ENCODE assay signal across 8 cellular contexts in genomic region chr15:32615051-32615870, GRCh38.
A peak's percentile ranks its signal among the peaks of the same experiment; 100 is the strongest.
DNase-seq lines count a peak whose midpoint lies in the region; ATAC-seq and TF ChIP-seq lines count a peak whose summit lies in the region.
"Not testable (repeated sequence)": the region's sequence is repeated elsewhere in the genome, so short reads cannot be mapped to it uniquely, and the experiment has no call there.

Gene ARHGAP11A, plus strand, starts transcription at chr15:32615504. Its CDS starts 708 bp downstream, at chr15:32616212.

- DNase-seq in AG09309 (ENCODE audit: low read depth) (peak; percentile 48), fibroblast of gingiva (ENCODE audit: low read depth) (peak; percentile 93), middle frontal gyrus (ENCODE audit: extremely low spot score, low spot score) (peak; percentile 84)
- peak; percentile 93 for DNase-seq in activated effector memory CD4-positive, alpha-beta T cell treated with anti-CD3 and anti-CD28 coated beads, Interleukin-2, amount 50 U/mL, for 16 hours
- DNase-seq in stimulated activated CD4-positive, alpha-beta T cell treated with anti-CD3 and anti-CD28 coated beads, Interleukin-4, amount 100 ng/mL, for 24 hours: peak; percentile 82

- not testable (repeated sequence) for TF ChIP-seq CTCF in AG09309 (IDR thresholded peaks at IDR 0.05; ENCODE audit: control insufficient read depth, insufficient read depth, low read depth, low read length, missing control alignments)

- peak; percentile 23; the same call in 1 of the 2 replicates for TF ChIP-seq POLR2A in Raji (IDR thresholded peaks at IDR 0.05; ENCODE audit: insufficient read depth, low read depth, low read length)

- peak within 1 kb of the TSS; percentile 69 for H3K4me3 ChIP-seq in AG09309 (ENCODE audit: control insufficient read depth, low read depth, low read length)

- peak; percentile 46 for ATAC-seq in GM19043 (IDR thresholded peaks at IDR 0.05; ENCODE audit: low read depth, unreplicated experiment)
- peak; percentile 64 for ATAC-seq in HG03066 (IDR thresholded peaks at IDR 0.05; ENCODE audit: low read depth, unreplicated experiment)

Comparison
In these comparisons a context has a peak if more than half of its experiments do, and no peak if none do; other contexts are left out.
1. Peak in every context shown above with its lines: DNase-seq, ATAC-seq and H3K4me3 ChIP-seq.